ENCODE assay signal across 16 cellular contexts in genomic region chr17:29844339-29845048, GRCh38.
A peak's percentile ranks its signal among the peaks of the same experiment; 100 is the strongest.
DNase-seq lines count a peak whose midpoint lies in the region; ATAC-seq, FAIRE-seq and TF ChIP-seq lines count a peak whose summit lies in the region.
"Had no signal": no experiment of that assay in that cellular context is flagged by ENCODE, and none has a peak within 500 bp of the region (broad histone marks: within the 10 kb centered on the region; RNA-seq: fewer than 3 reads in every experiment).

No MANE protein-coding gene starts in this region.

- H3K9me3 Mint-ChIP-seq in activated T-cell treated with anti-CD3 and anti-CD28 coated beads, Interleukin-2, amount 50 U/mL, for 72 hours: no peaks in the 10 kb centered on the region
- no peaks in the 10 kb centered on the region for H3K9me3 Mint-ChIP-seq in endothelial cell (ENCODE audit: unreplicated experiment)
- H3K9me3 Mint-ChIP-seq: stimulated activated memory B cell treated with anti-CD40 and anti-IgM and Interleukin-4, amounts not matched to agents 10 μg/mL and 1 μg/mL and 100 μg/mL, for 72 hours had no signal

- H3K4me1 ChIP-seq in endothelial cell of umbilical vein (ENCODE audit: control insufficient read depth, extremely low read depth, insufficient read depth, low read length): peaks cover 7% of the 10 kb centered on the region

- no peak for ATAC-seq in activated T-cell treated with anti-CD3 and anti-CD28 coated beads, Interleukin-2, amount 50 U/mL, for 72 hours (replicated peaks in 1 of 2)
- ATAC-seq: stimulated activated memory B cell treated with anti-CD40 and anti-IgM and Interleukin-4, amounts not matched to agents 10 μg/mL and 1 μg/mL and 100 μg/mL, for 72 hours had no signal

- POLR2A ChIA-PET in endothelial cell of umbilical vein (lab: Charles Lee): no interaction called here

- DNase-seq in activated T-cell treated with anti-CD3 and anti-CD28 coated beads, Interleukin-2, amount 50 U/mL, for 72 hours: no peak
- DNase-seq in activated T-cell treated with anti-CD3 and anti-CD28 coated beads, Interleukin-2, amount 50 U/mL, for 48 hours: no peak
- peak; percentile 74 for DNase-seq in NCI-H82 (lab: John Stamatoyannopoulos, UW)
- peak; percentile 31 for DNase-seq in endothelial cell of umbilical vein (ENCODE audit: low read depth, low spot score)
- DNase-seq in retina: peak; percentile 40
- no peak for DNase-seq in NCI-H1694 (lab: John Stamatoyannopoulos, UW)
- no peak for DNase-seq in endothelial cell (ENCODE audit: low spot score)
- no peak for DNase-seq in NCI-H2081 treated with DMSO at 0.1 percent for 48 hours (lab: John Stamatoyannopoulos, UW)
- DNase-seq: aorta; DMS153; midbrain; stimulated activated CD4-positive, alpha-beta T cell treated with anti-CD3 and anti-CD28 coated beads, Interleukin-4, amount 100 ng/mL, for 1 hour had no signal

- H3K9me3 ChIP-seq in endothelial cell of umbilical vein (replicated peaks; ENCODE audit: control insufficient read depth, insufficient read depth, low read length): no peaks in the 10 kb centered on the region

- H3K4me2 ChIP-seq in endothelial cell of umbilical vein (ENCODE audit: insufficient read depth, low read length): no peak overlapping the region

- H3K27me3 Mint-ChIP-seq in activated T-cell treated with anti-CD3 and anti-CD28 coated beads, Interleukin-2, amount 50 U/mL, for 72 hours (ENCODE audit: low read depth): no peaks in the 10 kb centered on the region
- no peaks in the 10 kb centered on the region for H3K27me3 Mint-ChIP-seq in endothelial cell (ENCODE audit: unreplicated experiment)
- H3K27me3 Mint-ChIP-seq: stimulated activated memory B cell treated with anti-CD40 and anti-IgM and Interleukin-4, amounts not matched to agents 10 μg/mL and 1 μg/mL and 100 μg/mL, for 72 hours had no signal

- H3K9me1 ChIP-seq in endothelial cell of umbilical vein (replicated peaks; ENCODE audit: control insufficient read depth, extremely low read depth, insufficient read depth, low read length): no peaks in the 10 kb centered on the region

- H3K36me3 ChIP-seq in endothelial cell of umbilical vein (ENCODE audit: control insufficient read depth in 2 of 2, extremely low read depth in 1 of 2, insufficient read depth in 2 of 2, low read length in 2 of 2): peaks cover 2 to 4% of the 10 kb centered on the region in 2 experiments

- peak overlapping the region; percentile 28 for H3K27ac Mint-ChIP-seq in activated T-cell treated with anti-CD3 and anti-CD28 coated beads, Interleukin-2, amount 50 U/mL, for 72 hours
- no peak overlapping the region for H3K27ac Mint-ChIP-seq in endothelial cell (ENCODE audit: unreplicated experiment)
- H3K27ac Mint-ChIP-seq: stimulated activated memory B cell treated with anti-CD40 and anti-IgM and Interleukin-4, amounts not matched to agents 10 μg/mL and 1 μg/mL and 100 μg/mL, for 72 hours had no signal

- dilution Hi-C loops in endothelial cell of umbilical vein (cut with MboI; ENCODE audit: extremely low pct_ligation_motif_present, low sequenced_read_pairs): no loop called here

- no TSS peak for BruUV-seq in endothelial cell of umbilical vein (replicated peaks; lab: Mats Ljungman, UMichigan)

- CTCF ChIA-PET in endothelial cell of umbilical vein (lab: Charles Lee): interaction anchor here (1.0 to 1.3 kb wide), 2 partner anchors 22 to 86 kb away, joined by 3 to 4 read pairs; no protein-coding TSS in a partner anchor

- no peak overlapping the region for H3K9ac ChIP-seq in endothelial cell of umbilical vein (replicated peaks; ENCODE audit: extremely low read depth, insufficient read depth, low read length)

- intact Hi-C loops in endothelial cell of umbilical vein (cut with micrococcal nuclease): no loop called here

- H3K27ac ChIP-seq in endothelial cell of umbilical vein (ENCODE audit: insufficient read depth, low read depth, low read length): no peak overlapping the region
- H3K27ac ChIP-seq: HL-60 had no signal

- H2AFZ ChIP-seq in endothelial cell of umbilical vein (ENCODE audit: low read depth, low read length): no peak overlapping the region

- no peak for FAIRE-seq in endothelial cell of umbilical vein (lab: Jason Lieb, UNC)
- FAIRE-seq: GM12891, urothelium cell line had no signal

- no peaks in the 10 kb centered on the region for H3K27me3 ChIP-seq in endothelial cell of umbilical vein (ENCODE audit: control insufficient read depth in 2 of 2, insufficient read depth in 2 of 2, low read length in 2 of 2)

- H3K4me3 Mint-ChIP-seq in activated T-cell treated with anti-CD3 and anti-CD28 coated beads, Interleukin-2, amount 50 U/mL, for 72 hours: no peak overlapping the region
- no peak overlapping the region for H3K4me3 Mint-ChIP-seq in endothelial cell (ENCODE audit: unreplicated experiment)
- H3K4me3 Mint-ChIP-seq: stimulated activated memory B cell treated with anti-CD40 and anti-IgM and Interleukin-4, amounts not matched to agents 10 μg/mL and 1 μg/mL and 100 μg/mL, for 72 hours had no signal

- H4K20me1 ChIP-seq in endothelial cell of umbilical vein (replicated peaks; ENCODE audit: control insufficient read depth, extremely low read depth, insufficient read depth, low read length): no peaks in the 10 kb centered on the region

- no peak for TF ChIP-seq POLR2A in endothelial cell of umbilical vein (IDR thresholded peaks at IDR 0.05; ENCODE audit: low read depth, low read length)

- no peaks in the 10 kb centered on the region for H3K79me2 ChIP-seq in endothelial cell of umbilical vein (ENCODE audit: control insufficient read depth, insufficient read depth, low read length)

- TF ChIP-seq CTCF in endothelial cell of umbilical vein (IDR thresholded peaks at IDR 0.05; ENCODE audit: extremely low read depth in 1 of 2, insufficient read depth in 1 of 2, low read depth in 1 of 2, low read length in 2 of 2): no peak
- no peak for TF ChIP-seq CTCF in endothelial cell (IDR thresholded peaks at IDR 0.05; ENCODE audit: unreplicated experiment)

- H3K36me3 Mint-ChIP-seq in activated T-cell treated with anti-CD3 and anti-CD28 coated beads, Interleukin-2, amount 50 U/mL, for 72 hours (ENCODE audit: insufficient read depth in 2 of 2): no peaks in the 10 kb centered on the region
- peaks cover 5% of the 10 kb centered on the region for H3K36me3 Mint-ChIP-seq in endothelial cell (ENCODE audit: low read depth, unreplicated experiment)

- no peak overlapping the region for H3K4me3 ChIP-seq in endothelial cell of umbilical vein (replicated peaks in 1 of 3; ENCODE audit: insufficient read depth in 1 of 3, low read depth in 1 of 3, low read length in 3 of 3)

- H3K4me1 Mint-ChIP-seq in activated T-cell treated with anti-CD3 and anti-CD28 coated beads, Interleukin-2, amount 50 U/mL, for 72 hours (ENCODE audit: low read depth): peaks cover 6% of the 10 kb centered on the region
- H3K4me1 Mint-ChIP-seq in endothelial cell (ENCODE audit: unreplicated experiment): peaks cover 20% of the 10 kb centered on the region

TF ChIP-seq in endothelial cell of umbilical vein, 7 proteins besides CTCF, POLR2A, EP300 and RAD21:
- no peak for TF ChIP-seq EZH2 (IDR thresholded peaks at IDR 0.05; ENCODE audit: borderline replicate concordance, low read depth, low read length, severe bottlenecking)
- no peak for TF ChIP-seq MYC (IDR thresholded peaks at IDR 0.05; ENCODE audit: low read depth, low read length)
- TF ChIP-seq JUN (IDR thresholded peaks at IDR 0.05; ENCODE audit: borderline replicate concordance, insufficient read depth, insufficient read length, low read depth): no peak
- TF ChIP-seq MAX (IDR thresholded peaks at IDR 0.05; ENCODE audit: insufficient read depth, insufficient read length): no peak
- TF ChIP-seq GATA2 (IDR thresholded peaks at IDR 0.05; ENCODE audit: insufficient read depth, insufficient read length, low read depth, low read length): no peak
- TF ChIP-seq POLR2AphosphoS5 (IDR thresholded peaks at IDR 0.05; ENCODE audit: insufficient read depth, low read depth, low read length): no peak
- no peak for TF ChIP-seq FOS (IDR thresholded peaks at IDR 0.05; ENCODE audit: borderline replicate concordance, insufficient read depth, low read length)

Comparison
In these comparisons a context has a peak if more than half of its experiments do, and no peak if none do; other contexts are left out.
1. DNase-seq: peak in NCI-H82 (single experiment), endothelial cell of umbilical vein (single experiment) and retina (single experiment); none in activated T-cell treated with anti-CD3 and anti-CD28 coated beads, Interleukin-2, amount 50 U/mL, for 72 hours (0 of 2), activated T-cell treated with anti-CD3 and anti-CD28 coated beads, Interleukin-2, amount 50 U/mL, for 48 hours (0 of 2), NCI-H1694 (single experiment), endothelial cell (single experiment) and NCI-H2081 treated with DMSO at 0.1 percent for 48 hours (single experiment).